Comparison of ENCODE assay signal across 11 cellular contexts in the genomic region with DNA sequence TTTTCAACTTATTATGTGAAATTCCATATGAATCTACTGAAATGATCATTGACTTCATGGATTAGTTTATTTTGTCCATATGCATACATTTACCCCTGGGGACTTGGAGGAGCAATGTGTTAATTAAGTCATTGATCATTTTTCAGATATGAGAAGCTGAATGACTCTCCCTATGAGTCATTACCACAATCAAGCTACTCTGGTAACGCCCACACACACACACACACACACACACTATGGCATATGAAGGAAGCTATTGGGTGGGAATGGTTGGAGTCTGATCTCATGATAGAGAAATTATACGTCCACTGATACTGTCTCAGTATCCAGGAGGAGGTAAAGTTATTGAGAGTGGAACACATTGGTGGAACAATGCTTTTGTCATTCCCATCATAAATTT.
DNase-seq lines count a peak whose midpoint lies in the region; ATAC-seq, FAIRE-seq and TF ChIP-seq lines count a peak whose summit lies in the region.
"Had no signal": no experiment of that assay in that cellular context is flagged by ENCODE, and none has a peak within 500 bp of the region (broad histone marks: within the 10 kb centered on the region; RNA-seq: fewer than 3 reads in every experiment).

No MANE protein-coding gene starts in this region.

- H3K4me1 ChIP-seq in pancreas (no peaks in the 10 kb centered on the region), body of pancreas (no peaks in the 10 kb centered on the region), Peyer's patch (no peaks in the 10 kb centered on the region)

- DNase-seq in DMS 273 (lab: John Stamatoyannopoulos, UW; ENCODE audit: unreplicated experiment) = peak; percentile 14
- DNase-seq in DMS 273 treated with DMSO at 0.1 percent for 48 hours (lab: John Stamatoyannopoulos, UW) = no peak
- peak; percentile 90 for DNase-seq in M059J (ENCODE audit: low read depth)
- peak; percentile 15 for DNase-seq in choroid plexus epithelial cell (ENCODE audit: low read depth)
- DNase-seq in pancreas = no peak
- DNase-seq in HuH-7 (ENCODE audit: low spot score) = no peak
- DNase-seq in body of pancreas = no peak
- DNase-seq in Peyer's patch = no peak
- DNase-seq: glutamatergic neuron had no signal

- intact Hi-C loops in pancreas (cut with DNase I) (no loop called here), body of pancreas (cut with DNase I) (no loop called here)

- no peak overlapping the region for H3K4me3 ChIP-seq in choroid plexus epithelial cell (ENCODE audit: low read depth, low read length)
- no peak overlapping the region for H3K4me3 ChIP-seq in pancreas
- no peak overlapping the region for H3K4me3 ChIP-seq in body of pancreas
- no peak overlapping the region for H3K4me3 ChIP-seq in Peyer's patch

- ATAC-seq in pancreas = peak in 3 of 4 donors; percentile 28 to 66 (median 62)
- no peak for ATAC-seq in body of pancreas
- ATAC-seq: WTC11 had no signal

- H3K27ac ChIP-seq in pancreas (no peak overlapping the region), body of pancreas (no peak overlapping the region), Peyer's patch (no peak overlapping the region)
- H3K27ac ChIP-seq: 22Rv1 had no signal

- no peak for TF ChIP-seq POLR2A in body of pancreas (IDR thresholded peaks at IDR 0.05)
- TF ChIP-seq POLR2A in Peyer's patch (IDR thresholded peaks at IDR 0.05) = no peak

- H3K9me3 ChIP-seq in pancreas (no peaks in the 10 kb centered on the region), body of pancreas (no peaks in the 10 kb centered on the region), Peyer's patch (no peaks in the 10 kb centered on the region)

- TF ChIP-seq CTCF in choroid plexus epithelial cell (conservative IDR thresholded peaks at IDR 0.05; ENCODE audit: low read depth, low read length) = no peak
- no peak for TF ChIP-seq CTCF in pancreas (IDR thresholded peaks at IDR 0.05)
- no peak for TF ChIP-seq CTCF in body of pancreas (IDR thresholded peaks at IDR 0.05)
- no peak for TF ChIP-seq CTCF in Peyer's patch (IDR thresholded peaks at IDR 0.05)

- FAIRE-seq in pancreas (lab: Jason Lieb, UNC) = no peak

- 51 to 71% methylated on average over 2 of the region's 2 CpGs for WGBS in pancreas, 2 donors
- WGBS in body of pancreas, 2 donors = 38 to 47% methylated on average over 2 of the region's 2 CpGs

- no peaks in the 10 kb centered on the region for H3K36me3 ChIP-seq in pancreas
- no peaks in the 10 kb centered on the region for H3K36me3 ChIP-seq in body of pancreas (replicated peaks in 1 of 2; ENCODE audit: insufficient read depth in 1 of 2, low read depth in 2 of 2)
- no peaks in the 10 kb centered on the region for H3K36me3 ChIP-seq in Peyer's patch

- H3K27me3 ChIP-seq in pancreas = peaks cover 0 to 6% (median 0%) of the 10 kb centered on the region in 4 donors
- H3K27me3 ChIP-seq in body of pancreas = no peaks in the 10 kb centered on the region
- H3K27me3 ChIP-seq in Peyer's patch = no peaks in the 10 kb centered on the region

Comparison
In these comparisons a context has a peak if more than half of its experiments do, and no peak if none do; other contexts are left out.
1. DNase-seq: peak in DMS 273 (single experiment), M059J (single experiment) and choroid plexus epithelial cell (single experiment); none in DMS 273 treated with DMSO at 0.1 percent for 48 hours (single experiment), pancreas (0 of 6), HuH-7 (single experiment), body of pancreas (0 of 4) and Peyer's patch (0 of 3).